24 cellular contexts compared by ENCODE assay signal in the genomic region with DNA sequence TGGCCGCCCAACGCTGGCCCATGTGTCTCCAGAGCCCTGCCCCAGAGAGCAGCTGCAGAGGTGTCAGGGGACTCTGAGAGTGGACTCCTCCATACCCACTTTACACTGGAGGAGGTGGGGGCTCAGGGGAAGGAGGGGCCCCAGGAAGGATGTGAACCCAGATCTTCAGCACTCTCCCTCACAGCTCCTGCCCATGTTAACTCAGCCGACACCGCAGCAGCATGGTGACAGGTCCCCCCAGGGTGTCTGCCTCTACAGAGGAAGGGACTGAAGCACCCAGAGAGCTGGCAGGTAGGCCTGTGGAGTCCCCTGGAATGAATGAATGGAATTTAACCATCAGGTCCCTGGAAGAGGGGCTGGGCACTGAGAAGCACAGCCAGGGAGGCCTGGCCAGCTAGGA. TPM values are rescaled to one million over a fixed set of nuclear protein-coding genes. Genes with fewer than 3 reads are reported as not detected.
DNase-seq lines count a peak whose midpoint lies in the region; ATAC-seq and TF ChIP-seq lines count a peak whose summit lies in the region.
"Had no signal": no experiment of that assay in that cellular context is flagged by ENCODE, and none has a peak within 500 bp of the region (broad histone marks: within the 10 kb centered on the region; RNA-seq: fewer than 3 reads in every experiment).

No MANE protein-coding gene starts in this region.

- peaks cover 3% of the 10 kb centered on the region; the same call in 1 of the 2 replicates for H3K36me3 ChIP-seq in BLaER1
- no peaks in the 10 kb centered on the region for H3K36me3 ChIP-seq in CD4-positive, alpha-beta memory T cell (ENCODE audit: insufficient read depth, low read length)
- H3K36me3 ChIP-seq in right lobe of liver, result peaks cover 0 to 11% (median 1%) of the 10 kb centered on the region in 4 donors
- H3K36me3 ChIP-seq: left ventricle myocardium inferior, thyroid gland had no signal

- no peak for ATAC-seq in activated CD8-positive, alpha-beta T cell treated with anti-CD3 and anti-CD28 coated beads, Interleukin-2, amount 10 ng/mL, durations not matched to agents 7 days and 5 days
- no peak for ATAC-seq in naive B cell (ENCODE audit: low read depth in 2 of 2)
- ATAC-seq in Right ventricle myocardium superior (ENCODE audit: poor library complexity), result no peak
- no peak for ATAC-seq in HG02798 (IDR thresholded peaks at IDR 0.05; ENCODE audit: poor library complexity, unreplicated experiment)
- no peak for ATAC-seq in right lobe of liver
- ATAC-seq: esophagus mucosa, psoas muscle had no signal

- peak overlapping the region in 5 of 8 donors; percentile 84 to 100 (median 96) for H3K4me3 Mint-ChIP-seq in CD4-positive, alpha-beta memory T cell
- H3K4me3 Mint-ChIP-seq in activated CD8-positive, alpha-beta T cell treated with anti-CD3 and anti-CD28 coated beads, Interleukin-2, amount 10 ng/mL, durations not matched to agents 7 days and 5 days, result peak overlapping the region; percentile 92
- H3K4me3 Mint-ChIP-seq in naive B cell, result peak overlapping the region; percentile 81 to 99 (median 96)

- H3K27me3 ChIP-seq in BLaER1, result peaks cover 16% of the 10 kb centered on the region
- H3K27me3 ChIP-seq in CD4-positive, alpha-beta memory T cell (ENCODE audit: insufficient read depth, low read length), result no peaks in the 10 kb centered on the region
- no peaks in the 10 kb centered on the region for H3K27me3 ChIP-seq in right lobe of liver
- H3K27me3 ChIP-seq: hepatocyte, thyroid gland had no signal

- peak in 1 of 5 donors; percentile 17 for DNase-seq in CD4-positive, alpha-beta memory T cell
- DNase-seq in activated CD8-positive, alpha-beta T cell treated with anti-CD3 and anti-CD28 coated beads, Interleukin-2, amount 10 ng/mL, durations not matched to agents 7 days and 5 days, result peak; percentile 44
- DNase-seq in naive B cell, result no peak
- DNase-seq in Right ventricle myocardium superior, result no peak
- DNase-seq in medulla oblongata (ENCODE audit: extremely low spot score), result no peak
- DNase-seq in right lobe of liver, result no peak
- DNase-seq: activated CD4-positive, alpha-beta T cell treated with anti-CD3 and anti-CD28 coated beads for 1 hour; activated CD8-positive, alpha-beta memory T cell treated with anti-CD3 and anti-CD28 coated beads, Interleukin-2, amount 50 U/mL, for 48 hours; activated naive CD4-positive, alpha-beta T cell treated with anti-CD3 and anti-CD28 coated beads for 36 hours; DMS79; effector CD8-positive, alpha-beta T cell; HCEC 1CT; Kasumi-1; left ventricle myocardium inferior; NCI-H1694 treated with DMSO at 0.1 percent for 48 hours; NCI-H748 treated with DMSO at 0.1 percent for 48 hours; psoas muscle; stimulated activated CD4-positive, alpha-beta T cell treated with anti-CD3 and anti-CD28 coated beads, Interleukin-1b, Interleukin-23, amount 100 ng/mL, for 48 hours; stimulated activated naive CD4-positive, alpha-beta T cell; thyroid gland had no signal

- CTCF ChIA-PET in CD4-positive, alpha-beta memory T cell (lab: Charles Lee; ENCODE audit: partially characterized antibody), result interaction anchor here (0.6 kb wide), 1 partner anchor 275 kb away, joined by 3 read pairs; no protein-coding TSS in a partner anchor
- CTCF ChIA-PET in activated CD8-positive, alpha-beta T cell treated with anti-CD3 and anti-CD28 coated beads, Interleukin-2, amount 10 ng/mL, durations not matched to agents 7 days and 5 days (lab: Charles Lee), result no interaction called here

- H3K9ac ChIP-seq in BLaER1, result no peak overlapping the region

- POLR2A ChIA-PET in CD4-positive, alpha-beta memory T cell (lab: Charles Lee; ENCODE audit: partially characterized antibody), result interaction anchor here (1.3 to 8.1 kb wide), 6 partner anchors 15 to 29 kb away, joined by 3 to 77 read pairs (median 5); a partner anchor contains a TSS
- POLR2A ChIA-PET in activated CD8-positive, alpha-beta T cell treated with anti-CD3 and anti-CD28 coated beads, Interleukin-2, amount 10 ng/mL, durations not matched to agents 7 days and 5 days (lab: Charles Lee), result interaction anchor here (0.6 to 2.4 kb wide), 2 partner anchors 24 to 1092 kb away, joined by 3 to 8 read pairs; no protein-coding TSS in a partner anchor

- H3K9me3 Mint-ChIP-seq in CD4-positive, alpha-beta memory T cell, result no peaks in the 10 kb centered on the region
- no peaks in the 10 kb centered on the region for H3K9me3 Mint-ChIP-seq in activated CD8-positive, alpha-beta T cell treated with anti-CD3 and anti-CD28 coated beads, Interleukin-2, amount 10 ng/mL, durations not matched to agents 7 days and 5 days (ENCODE audit: insufficient read depth)
- no peaks in the 10 kb centered on the region for H3K9me3 Mint-ChIP-seq in naive B cell
- H3K9me3 Mint-ChIP-seq: activated naive CD4-positive, alpha-beta T cell treated with anti-CD3 and anti-CD28 coated beads for 36 hours had no signal

- H3K4me1 ChIP-seq in BLaER1, result peaks cover 93% of the 10 kb centered on the region
- H3K4me1 ChIP-seq in CD4-positive, alpha-beta memory T cell (ENCODE audit: insufficient read depth, low read length), result peaks cover 68% of the 10 kb centered on the region
- peaks cover 0 to 35% (median 3%) of the 10 kb centered on the region in 4 donors for H3K4me1 ChIP-seq in right lobe of liver

- 0 out of 2 replicates have a peak overlapping the region, but pooled peaks have one; percentile 21 for H3K27ac ChIP-seq in BLaER1
- no peak overlapping the region for H3K27ac ChIP-seq in CD4-positive, alpha-beta memory T cell (ENCODE audit: low read depth, low read length)
- no peak overlapping the region for H3K27ac ChIP-seq in right lobe of liver
- H3K27ac ChIP-seq: hepatocyte, left ventricle myocardium inferior, psoas muscle, thyroid gland had no signal

- H3K27ac Mint-ChIP-seq in CD4-positive, alpha-beta memory T cell, result peak overlapping the region in 5 of 7 donors; percentile 58 to 98 (median 73)
- peak overlapping the region; percentile 98 for H3K27ac Mint-ChIP-seq in activated CD8-positive, alpha-beta T cell treated with anti-CD3 and anti-CD28 coated beads, Interleukin-2, amount 10 ng/mL, durations not matched to agents 7 days and 5 days
- H3K27ac Mint-ChIP-seq in naive B cell, result peak overlapping the region in 3 of 6 donors; percentile 38 to 74 (median 39)
- H3K27ac Mint-ChIP-seq: activated naive CD4-positive, alpha-beta T cell treated with anti-CD3 and anti-CD28 coated beads for 36 hours had no signal

- no peaks in the 10 kb centered on the region for H3K27me3 Mint-ChIP-seq in CD4-positive, alpha-beta memory T cell
- H3K27me3 Mint-ChIP-seq in activated CD8-positive, alpha-beta T cell treated with anti-CD3 and anti-CD28 coated beads, Interleukin-2, amount 10 ng/mL, durations not matched to agents 7 days and 5 days (ENCODE audit: low read depth), result no peaks in the 10 kb centered on the region
- no peaks in the 10 kb centered on the region for H3K27me3 Mint-ChIP-seq in naive B cell

- WGBS in right lobe of liver (ENCODE audit: insufficient coverage, low coverage, low lambda C conversion rate, missing lambda C conversion rate), result 20% methylated on average over 1 of the region's 4 CpGs

- H3K4me1 Mint-ChIP-seq in CD4-positive, alpha-beta memory T cell, result peaks cover 40 to 73% (median 57%) of the 10 kb centered on the region in 4 donors
- peaks cover 73% of the 10 kb centered on the region for H3K4me1 Mint-ChIP-seq in activated CD8-positive, alpha-beta T cell treated with anti-CD3 and anti-CD28 coated beads, Interleukin-2, amount 10 ng/mL, durations not matched to agents 7 days and 5 days (ENCODE audit: low read depth)
- peaks cover 71 to 81% (median 81%) of the 10 kb centered on the region in 3 donors for H3K4me1 Mint-ChIP-seq in naive B cell

- TF ChIP-seq POLR2A in right lobe of liver (IDR thresholded peaks at IDR 0.05), result no peak

- intact Hi-C loops in CD4-positive, alpha-beta memory T cell (cut with micrococcal nuclease), result loop anchor here (10.0 kb wide), 1 partner anchor 50 kb away; no protein-coding TSS in a partner anchor
- intact Hi-C loops in Right ventricle myocardium superior (cut with DNase I) (no loop called here), right lobe of liver (cut with DNase I) (no loop called here)

- H3K4me3 ChIP-seq in BLaER1 (no peak overlapping the region), right lobe of liver (no peak overlapping the region)
- no peak overlapping the region for H3K4me3 ChIP-seq in CD4-positive, alpha-beta memory T cell (ENCODE audit: low read length in 2 of 2)
- H3K4me3 ChIP-seq: hepatocyte, left ventricle myocardium inferior, thyroid gland had no signal

- peak overlapping the region; percentile 98 for H3K4me2 ChIP-seq in BLaER1
- H3K4me2 ChIP-seq: hepatocyte had no signal

- no peaks in the 10 kb centered on the region for H3K9me3 ChIP-seq in BLaER1
- H3K9me3 ChIP-seq in CD4-positive, alpha-beta memory T cell (ENCODE audit: control insufficient read depth in 1 of 2, low read length in 2 of 2), result no peaks in the 10 kb centered on the region
- H3K9me3 ChIP-seq in right lobe of liver, result no peaks in the 10 kb centered on the region
- H3K9me3 ChIP-seq: psoas muscle, thyroid gland had no signal

- peaks cover 0 to 33% of the 10 kb centered on the region in 2 donors for H3K36me3 Mint-ChIP-seq in CD4-positive, alpha-beta memory T cell
- H3K36me3 Mint-ChIP-seq in activated CD8-positive, alpha-beta T cell treated with anti-CD3 and anti-CD28 coated beads, Interleukin-2, amount 10 ng/mL, durations not matched to agents 7 days and 5 days (ENCODE audit: low read depth), result peaks cover 54% of the 10 kb centered on the region
- H3K36me3 Mint-ChIP-seq in naive B cell, result peaks cover 8 to 12% of the 10 kb centered on the region in 2 donors

- TF ChIP-seq CTCF in right lobe of liver (IDR thresholded peaks at IDR 0.05), result no peak

- H4K20me1 ChIP-seq in BLaER1, result peaks cover 54% of the 10 kb centered on the region

RNA-seq across cellular contexts. Expression of a gene that starts 21.7 kb away (rescaled TPM):
- total RNA-seq in CD4-positive, alpha-beta memory T cell, result 10 to 100 TPM; 37.9 to 44.3 TPM
- polyA plus RNA-seq in CD4-positive, alpha-beta memory T cell, result 10 to 100 TPM in 1 of 2 donors, 1 to 10 TPM in 1; 3.8 to 16.3 TPM
- 10 to 100 TPM; 88.2 to 93.0 TPM for total RNA-seq in activated CD8-positive, alpha-beta T cell treated with anti-CD3 and anti-CD28 coated beads, Interleukin-2, amount 10 ng/mL, durations not matched to agents 7 days and 5 days
- polyA plus RNA-seq in naive B cell (ENCODE audit: low read depth in 6 of 6), result 10 to 100 TPM; 14.3 to 91.1 (median 28.7) TPM
- total RNA-seq in Right ventricle myocardium superior (24.9 TPM), right lobe of liver (10 to 100 TPM; 34.9 to 51.8 (median 40.7) TPM)

RNA-seq across cellular contexts. Expression of a gene that starts 29.0 kb away (rescaled TPM):
- 100 to 1,000 TPM; 289 to 293 TPM for total RNA-seq in CD4-positive, alpha-beta memory T cell
- 100 to 1,000 TPM; 159 to 171 TPM for polyA plus RNA-seq in CD4-positive, alpha-beta memory T cell
- total RNA-seq in activated CD8-positive, alpha-beta T cell treated with anti-CD3 and anti-CD28 coated beads, Interleukin-2, amount 10 ng/mL, durations not matched to agents 7 days and 5 days, result 100 to 1,000 TPM; 252 to 255 TPM
- 100 to 1,000 TPM; 325 to 440 (median 349) TPM for polyA plus RNA-seq in naive B cell (ENCODE audit: low read depth in 6 of 6)
- total RNA-seq in Right ventricle myocardium superior (217 TPM), right lobe of liver (100 to 1,000 TPM in 3 of 6 experiments, 10 to 100 TPM in 3; 94.4 to 120 (median 103) TPM)

RNA-seq across cellular contexts. Expression of a gene that starts 58.5 kb away (rescaled TPM):
- total RNA-seq in CD4-positive, alpha-beta memory T cell, result 10 to 100 TPM; 50.0 to 50.5 TPM
- 10 to 100 TPM; 45.8 to 48.5 TPM for polyA plus RNA-seq in CD4-positive, alpha-beta memory T cell
- 10 to 100 TPM; 42.3 to 44.3 TPM for total RNA-seq in activated CD8-positive, alpha-beta T cell treated with anti-CD3 and anti-CD28 coated beads, Interleukin-2, amount 10 ng/mL, durations not matched to agents 7 days and 5 days
- 10 to 100 TPM; 25.4 to 36.2 (median 35.3) TPM for polyA plus RNA-seq in naive B cell (ENCODE audit: low read depth in 6 of 6)
- total RNA-seq in Right ventricle myocardium superior (25.9 TPM), right lobe of liver (10 to 100 TPM in 5 of 6 experiments, 1 to 10 TPM in 1; 9.7 to 40.6 (median 18.8) TPM)
